ENCODE assay signal across 27 cellular contexts in genomic region chr7:93877742-93878141, GRCh38. TPM values are rescaled to one million over a fixed set of nuclear protein-coding genes. Genes with fewer than 3 reads are reported as not detected.
"Had no signal": no experiment of that assay in that cellular context is flagged by ENCODE, and none has a peak within 500 bp of the region (broad histone marks: within the 10 kb centered on the region; RNA-seq: fewer than 3 reads in every experiment).

No MANE protein-coding gene starts in this region.

- H3K4me1 Mint-ChIP-seq: activated CD4-positive, alpha-beta T cell treated with anti-CD3 and anti-CD28 coated beads, Interleukin-2, amount 10 ng/mL, durations not matched to agents 7 days and 5 days; nephron progenitor cell had no signal

- H3K9me3 Mint-ChIP-seq: activated CD4-positive, alpha-beta T cell treated with anti-CD3 and anti-CD28 coated beads, Interleukin-2, amount 10 ng/mL, durations not matched to agents 7 days and 5 days had no signal

- H3K27ac Mint-ChIP-seq: activated CD4-positive, alpha-beta T cell treated with anti-CD3 and anti-CD28 coated beads, Interleukin-2, amount 10 ng/mL, durations not matched to agents 7 days and 5 days; effector memory CD8-positive, alpha-beta T cell; nephron progenitor cell; stimulated activated memory B cell treated with anti-CD40 and anti-IgM and Interleukin-4, amounts not matched to agents 10 μg/mL and 1 μg/mL and 100 μg/mL, for 72 hours had no signal

- H3K9me3 ChIP-seq: ascending aorta, breast epithelium, testis had no signal

- H3K4me1 ChIP-seq: ascending aorta, breast epithelium, esophagus squamous epithelium, left lung, spleen, testis, upper lobe of left lung had no signal

- H3K4me3 Mint-ChIP-seq: activated CD4-positive, alpha-beta T cell treated with anti-CD3 and anti-CD28 coated beads, Interleukin-2, amount 10 ng/mL, durations not matched to agents 7 days and 5 days; activated T-cell treated with anti-CD3 and anti-CD28 coated beads, Interleukin-2, amount 50 U/mL, for 4 hours; effector memory CD8-positive, alpha-beta T cell; nephron progenitor cell; stimulated activated memory B cell treated with anti-CD40 and anti-IgM and Interleukin-4, amounts not matched to agents 10 μg/mL and 1 μg/mL and 100 μg/mL, for 72 hours had no signal

- H3K27ac ChIP-seq: ascending aorta, breast epithelium, esophagus squamous epithelium, left lung, spleen, testis, upper lobe of left lung had no signal

- H3K27me3 Mint-ChIP-seq: activated CD4-positive, alpha-beta T cell treated with anti-CD3 and anti-CD28 coated beads, Interleukin-2, amount 10 ng/mL, durations not matched to agents 7 days and 5 days; effector memory CD8-positive, alpha-beta T cell; stimulated activated memory B cell treated with anti-CD40 and anti-IgM and Interleukin-4, amounts not matched to agents 10 μg/mL and 1 μg/mL and 100 μg/mL, for 72 hours had no signal

- H3K27me3 ChIP-seq: ascending aorta, breast epithelium, esophagus squamous epithelium, left lung, spleen, testis, upper lobe of left lung had no signal

- H3K4me3 ChIP-seq: ascending aorta, breast epithelium, esophagus squamous epithelium, left lung, spleen, testis, upper lobe of left lung had no signal

- DNase-seq: activated CD4-positive, alpha-beta T cell treated with anti-CD3 and anti-CD28 coated beads, Interleukin-2, amount 10 ng/mL, durations not matched to agents 7 days and 5 days; activated CD8-positive, alpha-beta memory T cell treated with anti-CD3 and anti-CD28 coated beads, Interleukin-2, amount 50 U/mL, for 4 hours; activated naive CD4-positive, alpha-beta T cell treated with anti-CD3 and anti-CD28 coated beads, Interleukin-2, amount 50 U/mL, for 16 hours; activated T-cell treated with anti-CD3 and anti-CD28 coated beads, Interleukin-2, amount 50 U/mL, for 4 hours; effector memory CD8-positive, alpha-beta T cell; esophagus squamous epithelium; head of caudate nucleus; kidney; left lung; mammary epithelial cell; nephron progenitor cell; occipital lobe; retina; spleen; stimulated activated CD4-positive, alpha-beta T cell treated with anti-CD3 and anti-CD28 coated beads, Interleukin-4, amount 100 ng/mL, for 4 hours; testis; upper lobe of left lung had no signal

- H3K36me3 ChIP-seq: ascending aorta, breast epithelium, esophagus squamous epithelium, left lung, spleen, upper lobe of left lung had no signal

RNA-seq across cellular contexts. Expression of gene TFPI2, which starts 12.8 kb away (rescaled TPM):
- total RNA-seq: activated CD4-positive, alpha-beta T cell treated with anti-CD3 and anti-CD28 coated beads, Interleukin-2, amount 10 ng/mL, durations not matched to agents 7 days and 5 days; ascending aorta; T-helper 1 cell treated with Interleukin-12 subunit alpha and Interleukin-12 subunit beta and Interleukin-4 antibody, amounts not matched to agents 30 ng/mL and 1 ng/mL, for 36 hours had no signal

RNA-seq across cellular contexts. Expression of gene GNGT1, which starts 28.6 kb away (rescaled TPM):
- total RNA-seq: activated CD4-positive, alpha-beta T cell treated with anti-CD3 and anti-CD28 coated beads, Interleukin-2, amount 10 ng/mL, durations not matched to agents 7 days and 5 days; activated T-cell treated with anti-CD3 and anti-CD28 coated beads, Interleukin-2, amount 50 U/mL, for 4 hours; ascending aorta; breast epithelium; cerebellum; dermis microvascular lymphatic vessel endothelial cell; esophagus squamous epithelium; frontal cortex; left lung; mammary epithelial cell; myocyte; occipital lobe; posterior vena cava; spleen; T-helper 1 cell treated with Interleukin-12 subunit alpha and Interleukin-12 subunit beta and Interleukin-4 antibody, amounts not matched to agents 30 ng/mL and 1 ng/mL, for 36 hours; testis; upper lobe of left lung had no signal
- polyA plus RNA-seq: adipose tissue, mammary epithelial cell, spleen had no signal

RNA-seq across cellular contexts. Expression of gene GNG11, which starts 43.8 kb away (rescaled TPM):
- total RNA-seq: activated CD4-positive, alpha-beta T cell treated with anti-CD3 and anti-CD28 coated beads, Interleukin-2, amount 10 ng/mL, durations not matched to agents 7 days and 5 days; T-helper 1 cell treated with Interleukin-12 subunit alpha and Interleukin-12 subunit beta and Interleukin-4 antibody, amounts not matched to agents 30 ng/mL and 1 ng/mL, for 36 hours had no signal
